10 cellular contexts compared by ENCODE assay signal in genomic region chr2:42905341-42906114, GRCh38.
DNase-seq lines count a peak whose midpoint lies in the region; ATAC-seq, FAIRE-seq and TF ChIP-seq lines count a peak whose summit lies in the region.
"Had no signal": no experiment of that assay in that cellular context is flagged by ENCODE, and none has a peak within 500 bp of the region (broad histone marks: within the 10 kb centered on the region; RNA-seq: fewer than 3 reads in every experiment).

No MANE protein-coding gene starts in this region.

- H3K27ac ChIP-seq in HepG2 (ENCODE audit: extremely low read length, insufficient read depth, low read length) (no peak overlapping the region), thyroid gland (peak overlapping the region in 2 of 3 donors; percentile 14 to 47)

- TF ChIP-seq RAD21 in Ishikawa (IDR thresholded peaks at IDR 0.05; ENCODE audit: low read depth) (no peak), HepG2 (CRISPR knock-in tag; IDR thresholded peaks at IDR 0.05) (peak; percentile 32; the same call in 1 of the 2 replicates)

- CTCF ChIA-PET in HepG2 (lab: Yijun Ruan, JAX; ENCODE audit: low intra/inter-chr PET ratio, low total read pairs), result no interaction called here

- TF ChIP-seq POLR2A in HepG2 (IDR thresholded peaks at IDR 0.05; ENCODE audit: insufficient read depth in 1 of 2, low read depth in 2 of 2, low read length in 2 of 2) (no peak), thyroid gland (IDR thresholded peaks at IDR 0.05) (no peak), GM12891 (IDR thresholded peaks at IDR 0.05; ENCODE audit: low read depth, low read length) (no peak)

- H3K36me3 ChIP-seq in HepG2 (replicated peaks in 1 of 2; ENCODE audit: control insufficient read depth in 1 of 2, insufficient read depth in 2 of 2, low read length in 2 of 2), result no peaks in the 10 kb centered on the region
- H3K36me3 ChIP-seq in thyroid gland, result no peaks in the 10 kb centered on the region

- no peaks in the 10 kb centered on the region for H4K20me1 ChIP-seq in HepG2 (ENCODE audit: insufficient read depth, low read length)

- 55% methylated on average over 21 of the region's 25 CpGs for WGBS in HepG2 (ENCODE audit: low lambda C conversion rate)
- 72 to 78% methylated on average over 19 to 25 of the region's 25 CpGs for WGBS in thyroid gland, 2 donors

- peak; percentile 62 for ATAC-seq in HepG2
- no peak for ATAC-seq in GM21381 (IDR thresholded peaks at IDR 0.05; ENCODE audit: unreplicated experiment)
- ATAC-seq in HG03159 (IDR thresholded peaks at IDR 0.05; ENCODE audit: unreplicated experiment), result no peak
- ATAC-seq: activated naive CD8-positive, alpha-beta T cell treated with anti-CD3 and anti-CD28 coated beads, Interleukin-2, amount 50 U/mL, for 24 hours; HCT116 had no signal

- H3K4me1 ChIP-seq in HepG2 (ENCODE audit: insufficient read depth, low read length) (peaks cover 41% of the 10 kb centered on the region), thyroid gland (peaks cover 26 to 50% of the 10 kb centered on the region in 2 donors)

- peak overlapping the region; percentile 93 for H3K4me2 ChIP-seq in HepG2 (ENCODE audit: low read depth, low read length)

- H3K27me3 ChIP-seq in HepG2 (ENCODE audit: control insufficient read depth in 1 of 2, insufficient read depth in 2 of 2, low read length in 2 of 2) (peaks cover 9 to 69% of the 10 kb centered on the region in 2 experiments; a peak in 4 of 5 replicates), thyroid gland (no peaks in the 10 kb centered on the region)

- TF ChIP-seq CTCF in choroid plexus epithelial cell (conservative IDR thresholded peaks at IDR 0.05; ENCODE audit: low read depth, low read length) (peak; percentile 61), HepG2 (CRISPR knock-in tag; IDR thresholded peaks at IDR 0.05) (peak; percentile 46), thyroid gland (IDR thresholded peaks at IDR 0.05) (no peak)

- no TSS peak for BruUV-seq in HepG2 (replicated peaks; lab: Mats Ljungman, UMichigan)

- POLR2A ChIA-PET in HepG2 (lab: Yijun Ruan, JAX), result interaction anchor here (2.6 kb wide), 1 partner anchor 22 kb away, joined by 15 read pairs; no protein-coding TSS in a partner anchor

- FAIRE-seq in HepG2 (lab: Jason Lieb, UNC) (no peak), GM12891 (lab: Jason Lieb, UNC) (no peak)

- H3K79me2 ChIP-seq in HepG2 (ENCODE audit: insufficient read depth, low read length), result no peaks in the 10 kb centered on the region

- no peaks in the 10 kb centered on the region for H3K9me3 ChIP-seq in HepG2 (ENCODE audit: low read length)
- no peaks in the 10 kb centered on the region for H3K9me3 ChIP-seq in thyroid gland

- intact Hi-C loops in HepG2 (cut with micrococcal nuclease; ENCODE audit: unreplicated experiment) (loop anchor here (1.0 to 5.0 kb wide), 3 partner anchors 17 to 78 kb away; no protein-coding TSS in a partner anchor), thyroid gland (cut with DNase I) (no loop called here)

- no peak for TF ChIP-seq EP300 in Ishikawa (IDR thresholded peaks at IDR 0.05; ENCODE audit: borderline replicate concordance)
- no peak for TF ChIP-seq EP300 in HepG2 (IDR thresholded peaks at IDR 0.05; ENCODE audit: low read depth in 2 of 2, low read length in 2 of 2)
- TF ChIP-seq EP300 in HepG2 (CRISPR knock-in tag; IDR thresholded peaks at IDR 0.05; ENCODE audit: borderline replicate concordance), result no peak

- in situ Hi-C loops in HepG2 (cut with HindIII; ENCODE audit: extremely low pct_ligation_motif_present, low pct_unique_long_range_greater_than_20kb), result no loop called here

- DNase-seq in choroid plexus epithelial cell (ENCODE audit: low read depth), result peak; percentile 86
- DNase-seq in HepG2 (ENCODE audit: low spot score), result peak; percentile 29
- no peak for DNase-seq in thyroid gland
- DNase-seq in GM12891 (ENCODE audit: insufficient read length, low spot score), result no peak
- no peak for DNase-seq in NK-92 treated with Interleukin-12 subunit alpha and Interleukin-12 subunit beta, amount 100 ng/mL, for 24 hours (lab: John Stamatoyannopoulos, UW)
- DNase-seq: activated naive CD8-positive, alpha-beta T cell treated with anti-CD3 and anti-CD28 coated beads, Interleukin-2, amount 50 U/mL, for 24 hours had no signal

- H3K9ac ChIP-seq in HepG2 (ENCODE audit: insufficient read depth, low read depth, low read length), result peak overlapping the region; percentile 23

- no peak overlapping the region for H3K4me3 ChIP-seq in choroid plexus epithelial cell (ENCODE audit: low read depth, low read length)
- H3K4me3 ChIP-seq in HepG2 (replicated peaks in 1 of 3; ENCODE audit: insufficient read depth in 1 of 3, low read depth in 2 of 3, low read length in 3 of 3), result peak overlapping the region in 2 of 3 experiments; percentile 51 to 62; a peak in 5 of 6 replicates
- H3K4me3 ChIP-seq in thyroid gland (replicated peaks in 1 of 3), result no peak overlapping the region

- peak overlapping the region; percentile 57 for H2AFZ ChIP-seq in HepG2 (ENCODE audit: low read length)

TF ChIP-seq in Ishikawa, 13 proteins besides CTCF, POLR2A, EP300 and RAD21:
- TF ChIP-seq CEBPB (IDR thresholded peaks at IDR 0.05) (no peak), NFIC (IDR thresholded peaks at IDR 0.05) (peak; percentile 33; the same call in 1 of the 2 replicates)

TF ChIP-seq in HepG2, 621 proteins besides CTCF, POLR2A, EP300 and RAD21 (continues in another document):
- TF ChIP-seq CSRNP1 (CRISPR knock-in tag; IDR thresholded peaks at IDR 0.05), result no peak

TF ChIP-seq in GM12891, 5 proteins besides CTCF, POLR2A, EP300 and RAD21:
- no peak for TF ChIP-seq TAF1 (IDR thresholded peaks at IDR 0.05; ENCODE audit: low read depth, low read length)
- TF ChIP-seq SPI1 (IDR thresholded peaks at IDR 0.05; ENCODE audit: low read depth, low read length), result no peak
- no peak for TF ChIP-seq POLR2AphosphoS5 (IDR thresholded peaks at IDR 0.05; ENCODE audit: low read depth, low read length)
- no peak for TF ChIP-seq POU2F2 (IDR thresholded peaks at IDR 0.05; ENCODE audit: low read depth, low read length)
- no peak for TF ChIP-seq PAX5 (IDR thresholded peaks at IDR 0.05; ENCODE audit: insufficient read depth, low read length, severe bottlenecking)

Comparison
In these comparisons a context has a peak if more than half of its experiments do, and no peak if none do; other contexts are left out.
1. DNase-seq: peak in choroid plexus epithelial cell (single experiment) and HepG2 (single experiment); none in thyroid gland (0 of 2), GM12891 (single experiment) and NK-92 treated with Interleukin-12 subunit alpha and Interleukin-12 subunit beta, amount 100 ng/mL, for 24 hours (single experiment).
2. H3K4me3 ChIP-seq: peak in HepG2 (2 of 3); none in choroid plexus epithelial cell (single experiment) and thyroid gland (0 of 3).
3. CTCF ChIP-seq: peak in choroid plexus epithelial cell (single experiment) and HepG2 (single experiment); none in thyroid gland (0 of 6).